ENCODE assay signal across 8 cellular contexts in genomic region chr4:185128272-185129119, GRCh38. TPM values are rescaled to one million over a fixed set of nuclear protein-coding genes. Genes with fewer than 3 reads are reported as not detected.
DNase-seq lines count a peak whose midpoint lies in the region; ATAC-seq, FAIRE-seq and TF ChIP-seq lines count a peak whose summit lies in the region.

No MANE protein-coding gene starts in this region.

- CTCF ChIA-PET in RWPE1 (lab: Yijun Ruan, JAX), result interaction anchor here (0.7 kb wide), 2 partner anchors 89 to 123 kb away, joined by 3 read pairs; no protein-coding TSS in a partner anchor

- intact Hi-C loops in CD14-positive monocyte (cut with micrococcal nuclease), result no loop called here

- H3K27me3 Mint-ChIP-seq in CD14-positive monocyte (ENCODE audit: low read depth in 3 of 3), result peaks cover 53 to 74% (median 65%) of the 10 kb centered on the region in 3 donors
- peaks cover 25% of the 10 kb centered on the region for H3K27me3 Mint-ChIP-seq in stimulated activated memory B cell treated with anti-CD40 and anti-IgM and Interleukin-4, amounts not matched to agents 10 μg/mL and 1 μg/mL and 100 μg/mL, for 72 hours

- H3K9me3 Mint-ChIP-seq in CD14-positive monocyte, result peaks cover 0 to 20% (median 5%) of the 10 kb centered on the region in 7 donors
- H3K9me3 Mint-ChIP-seq in stimulated activated memory B cell treated with anti-CD40 and anti-IgM and Interleukin-4, amounts not matched to agents 10 μg/mL and 1 μg/mL and 100 μg/mL, for 72 hours, result no peaks in the 10 kb centered on the region

- no peak overlapping the region for H3K27ac ChIP-seq in RWPE1

- H3K4me3 Mint-ChIP-seq in CD14-positive monocyte, result peak overlapping the region; percentile 64 to 88
- H3K4me3 Mint-ChIP-seq in stimulated activated memory B cell treated with anti-CD40 and anti-IgM and Interleukin-4, amounts not matched to agents 10 μg/mL and 1 μg/mL and 100 μg/mL, for 72 hours, result peak overlapping the region; percentile 71

- no peaks in the 10 kb centered on the region for H3K36me3 ChIP-seq in bronchial epithelial cell (ENCODE audit: control insufficient read depth, insufficient read depth, low read length)
- H3K36me3 ChIP-seq in kidney epithelial cell (ENCODE audit: control insufficient read depth, insufficient read depth, low read length), result no peaks in the 10 kb centered on the region

- no peak for TF ChIP-seq CTCF in CD14-positive monocyte (IDR thresholded peaks at IDR 0.05)
- no peak for TF ChIP-seq CTCF in RWPE1 (conservative IDR thresholded peaks at IDR 0.05; ENCODE audit: low read depth)
- TF ChIP-seq CTCF in bronchial epithelial cell (IDR thresholded peaks at IDR 0.05; ENCODE audit: insufficient read depth, low read length, severe bottlenecking), result peak; percentile 3
- TF ChIP-seq CTCF in kidney epithelial cell (IDR thresholded peaks at IDR 0.05; ENCODE audit: insufficient read depth, low read length, poor library complexity, severe bottlenecking), result no peak

- no peak for FAIRE-seq in bronchial epithelial cell (lab: Jason Lieb, UNC)

- POLR2A ChIA-PET in RWPE1 (lab: Yijun Ruan, JAX; ENCODE audit: low non-redundant PET), result no interaction called here

- no peaks in the 10 kb centered on the region for H3K27me3 ChIP-seq in bronchial epithelial cell (ENCODE audit: control insufficient read depth, insufficient read depth, low read length)
- no peaks in the 10 kb centered on the region for H3K27me3 ChIP-seq in kidney epithelial cell (ENCODE audit: control insufficient read depth, insufficient read depth, low read length)

- DNase-seq in CD14-positive monocyte (ENCODE audit: low spot score), result no peak
- DNase-seq in RWPE1 (ENCODE audit: low spot score), result peak; percentile 35
- peak; percentile 52 for DNase-seq in bronchial epithelial cell (ENCODE audit: low read depth)
- no peak for DNase-seq in kidney epithelial cell (ENCODE audit: low read depth)
- DNase-seq in NCI-H1105 (lab: John Stamatoyannopoulos, UW), result no peak
- no peak for DNase-seq in mucosa of gallbladder (ENCODE audit: low spot score)

- peaks cover 16% of the 10 kb centered on the region for H3K4me1 Mint-ChIP-seq in CD14-positive monocyte
- peaks cover 1% of the 10 kb centered on the region for H3K4me1 Mint-ChIP-seq in stimulated activated memory B cell treated with anti-CD40 and anti-IgM and Interleukin-4, amounts not matched to agents 10 μg/mL and 1 μg/mL and 100 μg/mL, for 72 hours

- H3K27ac Mint-ChIP-seq in CD14-positive monocyte, result no peak overlapping the region
- H3K27ac Mint-ChIP-seq in stimulated activated memory B cell treated with anti-CD40 and anti-IgM and Interleukin-4, amounts not matched to agents 10 μg/mL and 1 μg/mL and 100 μg/mL, for 72 hours, result no peak overlapping the region

- H3K4me3 ChIP-seq in bronchial epithelial cell (ENCODE audit: low read depth, low read length) (peak overlapping the region; percentile 35), kidney epithelial cell (ENCODE audit: low read depth, low read length) (peak overlapping the region; percentile 42)

- ATAC-seq in GM19468 (IDR thresholded peaks at IDR 0.05; ENCODE audit: extremely low read depth, unreplicated experiment), result peak; percentile 58
- peak; percentile 68 for ATAC-seq in stimulated activated memory B cell treated with anti-CD40 and anti-IgM and Interleukin-4, amounts not matched to agents 10 μg/mL and 1 μg/mL and 100 μg/mL, for 72 hours

- H3K36me3 Mint-ChIP-seq in CD14-positive monocyte, result no peaks in the 10 kb centered on the region
- H3K36me3 Mint-ChIP-seq in stimulated activated memory B cell treated with anti-CD40 and anti-IgM and Interleukin-4, amounts not matched to agents 10 μg/mL and 1 μg/mL and 100 μg/mL, for 72 hours, result no peaks in the 10 kb centered on the region

RNA-seq across cellular contexts. Expression of gene SLC25A4, which starts 14.6 kb away (rescaled TPM):
- polyA plus RNA-seq in CD14-positive monocyte, result under 1 TPM in 1 of 2 donors, not detected in 1; 0.07 TPM
- total RNA-seq in bronchial epithelial cell, result 16.9 and 20.0 TPM in 2 replicates
- 30.2 and 31.2 TPM in 2 replicates for total RNA-seq in kidney epithelial cell
- 58.9 TPM for total RNA-seq in mucosa of gallbladder

Comparison
In these comparisons a context has a peak if more than half of its experiments do, and no peak if none do; other contexts are left out.
1. DNase-seq: peak in RWPE1 (single experiment) and bronchial epithelial cell (single experiment); none in CD14-positive monocyte (single experiment), kidney epithelial cell (single experiment), NCI-H1105 (single experiment) and mucosa of gallbladder (single experiment).